1 cellular context compared by ENCODE assay signal in genomic region chr19:2312819-2313501, GRCh38.
TF ChIP-seq lines count a peak whose summit lies in the region.

No MANE protein-coding gene starts in this region.

TF ChIP-seq in GM23338, 12 proteins besides CTCF, POLR2A, EP300 and RAD21 (continued from another document):
- TF ChIP-seq REST (IDR thresholded peaks at IDR 0.05; ENCODE audit: unreplicated experiment), result no peak
- no peak for TF ChIP-seq ETS1 (IDR thresholded peaks at IDR 0.05)
- TF ChIP-seq POLR2AphosphoS5 (IDR thresholded peaks at IDR 0.05; ENCODE audit: low read depth), result no peak
- no peak for TF ChIP-seq EZH2phosphoT487 (IDR thresholded peaks at IDR 0.05; ENCODE audit: unreplicated experiment)
- no peak for TF ChIP-seq STAT1 (IDR thresholded peaks at IDR 0.05; ENCODE audit: unreplicated experiment)
- no peak for TF ChIP-seq ZNF114 (CRISPR knock-in tag; IDR thresholded peaks at IDR 0.05)
- no peak for TF ChIP-seq EZH2 (IDR thresholded peaks at IDR 0.05; ENCODE audit: low read depth, unreplicated experiment)
TF ChIP-seq in GM23338: peak in this region for 0.
